In the genomic region with DNA sequence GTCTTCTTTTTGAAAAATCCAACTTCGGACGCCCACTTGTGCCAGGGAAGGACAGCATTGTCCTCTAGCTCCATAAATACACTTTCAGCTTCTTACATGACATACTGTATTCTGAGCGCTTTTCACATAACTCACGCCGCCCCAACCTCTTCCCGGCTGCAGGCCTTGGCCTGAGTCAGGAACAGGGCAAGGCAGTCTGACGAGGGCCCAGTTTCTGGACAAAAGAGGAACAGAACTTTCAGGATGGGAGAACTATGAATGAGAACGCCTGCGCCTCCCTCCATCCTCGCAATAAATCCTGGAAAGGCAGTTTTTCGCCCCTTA, we compare ENCODE assay signal across 8 cellular contexts. TPM values are rescaled to one million over a fixed set of nuclear protein-coding genes. Genes with fewer than 3 reads are reported as not detected.
DNase-seq lines count a peak whose midpoint lies in the region; ATAC-seq and TF ChIP-seq lines count a peak whose summit lies in the region.

No MANE protein-coding gene starts in this region.

- H3K4me1 ChIP-seq in IMR-90 (ENCODE audit: control insufficient read depth, insufficient read depth, low read length) (peaks cover 7% of the 10 kb centered on the region), ovary (ENCODE audit: insufficient read depth) (peaks cover 3% of the 10 kb centered on the region)

- peak; percentile 24 for ATAC-seq in GM21526 (IDR thresholded peaks at IDR 0.05; ENCODE audit: low FRiP score, unreplicated experiment)
- peak; percentile 22 for ATAC-seq in IMR-90 (ENCODE audit: low read depth)

- H4K8ac ChIP-seq in IMR-90 (ENCODE audit: low read depth in 2 of 2, low read length in 2 of 2): peak overlapping the region; percentile 97 to 99

- H2BK20ac ChIP-seq in IMR-90 (ENCODE audit: low read depth, low read length): no peak overlapping the region

- peak overlapping the region; percentile 70 for H3K4me2 ChIP-seq in IMR-90 (ENCODE audit: low read depth, low read length)

- H3K4me3 ChIP-seq in AG04450 (ENCODE audit: low read depth, low read length): peak overlapping the region; percentile 88
- peak overlapping the region; percentile 70 for H3K4me3 ChIP-seq in IMR-90 (ENCODE audit: insufficient read depth, low read depth, low read length)
- H3K4me3 ChIP-seq in epithelial cell of esophagus (ENCODE audit: low read length): peak overlapping the region; percentile 79
- peak overlapping the region; percentile 68 for H3K4me3 ChIP-seq in ovary

- H3K27ac ChIP-seq in AG04450 (ENCODE audit: low read depth, low read length): peak overlapping the region; percentile 97
- peak overlapping the region; percentile 86 for H3K27ac ChIP-seq in IMR-90 (ENCODE audit: insufficient read depth, low read length)
- H3K27ac ChIP-seq in ovary: peak overlapping the region; percentile 96 to 97

- H3K9ac ChIP-seq in IMR-90 (ENCODE audit: low read depth, low read length): peak overlapping the region; percentile 94

- BruUV-seq in IMR-90 (replicated peaks; lab: Mats Ljungman, UMichigan): TSS peak; percentile 52

- intact Hi-C loops in IMR-90 (cut with micrococcal nuclease): loop anchor here (2.0 to 5.0 kb wide), 2 partner anchors 23 to 34 kb away; no protein-coding TSS in a partner anchor
- intact Hi-C loops in ovary (cut with DNase I): no loop called here

- peak overlapping the region; percentile 76 for H3K56ac ChIP-seq in IMR-90 (ENCODE audit: extremely low read depth, insufficient read depth, low read length)

- in situ Hi-C loops in IMR-90 (cut with MboI; ENCODE audit: low sequenced_read_pairs): no loop called here

- H4K20me1 ChIP-seq in IMR-90 (ENCODE audit: insufficient read depth, low read length): no peaks in the 10 kb centered on the region

- H2AK9ac ChIP-seq in IMR-90 (replicated peaks; ENCODE audit: low read depth, low read length, poor library complexity): peak overlapping the region; percentile 86

- peak overlapping the region; percentile 60 for H2AK5ac ChIP-seq in IMR-90 (ENCODE audit: low read depth, low read length)

- TF ChIP-seq RAD21 in IMR-90 (IDR thresholded peaks at IDR 0.05; ENCODE audit: low read length): no peak

- CTCF ChIA-PET in AG04450 (lab: Charles Lee) (interaction anchor here (1.0 to 2.6 kb wide), 4 partner anchors 21 to 88 kb away, joined by 3 to 11 read pairs (median 4); partner anchors contain the start of genes IRGM and SMIM3), IMR-90 (lab: Yijun Ruan, JAX) (no interaction called here)

- dilution Hi-C loops in IMR-90 (cut with HindIII; ENCODE audit: low sequenced_read_pairs, unreplicated experiment): no loop called here

- H3K18ac ChIP-seq in IMR-90 (ENCODE audit: low read depth, low read length): peak overlapping the region; percentile 35

- WGBS in IMR-90 (ENCODE audit: extremely low coverage in 2 of 2, insufficient read length in 1 of 2), 2 experiments: 0% methylated on average over 1 of the region's 11 CpGs; no CpG with 5 or more reads in 1 of the 2 experiments
- 0 to 1% (median 1%) methylated on average over 11 of the region's 11 CpGs for WGBS in ovary, 3 donors

- 0 out of 2 replicates have a peak overlapping the region, but pooled peaks have one; percentile 35 for H2BK120ac ChIP-seq in IMR-90 (ENCODE audit: low read depth, low read length)

- peak overlapping the region; percentile 89 for H2AFZ ChIP-seq in IMR-90 (replicated peaks; ENCODE audit: low read length, poor library complexity)

- H2BK5ac ChIP-seq in IMR-90 (ENCODE audit: low read depth, low read length, poor library complexity, severe bottlenecking): peak overlapping the region; percentile 79

- peak overlapping the region; percentile 77 for H3K23ac ChIP-seq in IMR-90 (ENCODE audit: low read depth, low read length)

- no peak for TF ChIP-seq EP300 in ovary (IDR thresholded peaks at IDR 0.05)

- H3K14ac ChIP-seq in IMR-90 (replicated peaks; ENCODE audit: low read depth, low read length): peak overlapping the region; percentile 86

- no peaks in the 10 kb centered on the region for H3K27me3 ChIP-seq in AG04450 (ENCODE audit: control insufficient read depth, insufficient read depth, low read length)
- H3K27me3 ChIP-seq in IMR-90 (ENCODE audit: control insufficient read depth, insufficient read depth, low read length): no peaks in the 10 kb centered on the region
- H3K27me3 ChIP-seq in ovary: no peaks in the 10 kb centered on the region

- H3K9me1 ChIP-seq in IMR-90 (ENCODE audit: insufficient read depth, low read length): peaks cover 5% of the 10 kb centered on the region; the same call in 1 of the 2 replicates

- peak overlapping the region; percentile 84 for H3K4ac ChIP-seq in IMR-90 (ENCODE audit: low read depth, low read length)

- H4K91ac ChIP-seq in IMR-90 (ENCODE audit: insufficient read depth, low read depth, low read length): peak overlapping the region; percentile 75

- peaks cover 12% of the 10 kb centered on the region for H3K36me3 ChIP-seq in IMR-90 (ENCODE audit: control insufficient read depth, insufficient read depth, low read length)
- H3K36me3 ChIP-seq in ovary: no peaks in the 10 kb centered on the region

- POLR2A ChIA-PET in AG04450 (lab: Yijun Ruan, JAX) (interaction anchor here (0.5 to 2.5 kb wide), 5 partner anchors 21 to 136 kb away, joined by 3 to 26 read pairs (median 5); partner anchors contain the start of genes RBM22 and SMIM3), IMR-90 (lab: Charles Lee; ENCODE audit: unreplicated experiment) (interaction anchor here (1.0 to 2.1 kb wide), 5 partner anchors 8 to 27 kb away, joined by 3 to 11 read pairs (median 5); partner anchors contain the start of gene SMIM3)

- DNase-seq in AG04450 (ENCODE audit: low read depth, low spot score): no peak
- DNase-seq in IMR-90: peak; percentile 29
- DNase-seq in epithelial cell of esophagus (ENCODE audit: low read depth): no peak
- no peak for DNase-seq in ovary
- no peak for DNase-seq in COR-L47 (lab: John Stamatoyannopoulos, UW)
- no peak for DNase-seq in OCI-M1 (lab: John Stamatoyannopoulos, UW)
- DNase-seq in HT-29 (ENCODE audit: low spot score): no peak

- TF ChIP-seq POLR2A in IMR-90 (IDR thresholded peaks at IDR 0.05; ENCODE audit: low read depth, low read length) (no peak), ovary (IDR thresholded peaks at IDR 0.05) (no peak)

- H4K5ac ChIP-seq in IMR-90 (ENCODE audit: low read depth, low read length): peak overlapping the region; percentile 86

- H3K9me3 ChIP-seq in AG04450 (ENCODE audit: control insufficient read depth, insufficient read depth, low read length): no peaks in the 10 kb centered on the region
- no peaks in the 10 kb centered on the region for H3K9me3 ChIP-seq in IMR-90 (ENCODE audit: control insufficient read depth, insufficient read depth, low read length)
- H3K9me3 ChIP-seq in ovary: no peaks in the 10 kb centered on the region

- TF ChIP-seq CTCF in AG04450 (IDR thresholded peaks at IDR 0.05; ENCODE audit: low read depth, low read length) (no peak), IMR-90 (conservative IDR thresholded peaks at IDR 0.05; ENCODE audit: low read depth, low read length) (no peak), epithelial cell of esophagus (IDR thresholded peaks at IDR 0.05; ENCODE audit: insufficient read depth, low read depth, low read length, missing control alignments) (no peak), ovary (IDR thresholded peaks at IDR 0.05) (no peak)

- peaks cover 16 to 36% of the 10 kb centered on the region in 2 experiments; a peak in 3 of 4 replicates for H3K79me1 ChIP-seq in IMR-90 (ENCODE audit: low read depth in 1 of 2, low read length in 2 of 2)

- H2BK15ac ChIP-seq in IMR-90 (ENCODE audit: low read depth, low read length): no peak overlapping the region

TF ChIP-seq in IMR-90, 13 proteins besides CTCF, POLR2A, EP300 and RAD21 (continues in another document):
- TF ChIP-seq CHD1 (IDR thresholded peaks at IDR 0.05; ENCODE audit: low read depth, low read length): no peak; the same call in 1 of the 2 replicates
- no peak for TF ChIP-seq RFX5 (IDR thresholded peaks at IDR 0.05; ENCODE audit: low read depth, low read length)
- no peak for TF ChIP-seq USF2 (IDR thresholded peaks at IDR 0.05; ENCODE audit: low read depth, low read length)
- TF ChIP-seq BHLHE40 (IDR thresholded peaks at IDR 0.05; ENCODE audit: low read depth, low read length): no peak
- TF ChIP-seq MXI1 (IDR thresholded peaks at IDR 0.05; ENCODE audit: borderline replicate concordance, low read depth, low read length): no peak
- no peak for TF ChIP-seq RCOR1 (IDR thresholded peaks at IDR 0.05; ENCODE audit: insufficient replicate concordance, low read length)

RNA-seq across cellular contexts. Expression of gene DCTN4, which starts 0.6 kb away (rescaled TPM):
- 54.6 and 61.1 TPM in 2 replicates for polyA plus RNA-seq in AG04450 (2011; rRNA removed)
- polyA minus RNA-seq in AG04450 (2011; rRNA and poly(A)+ RNA removed): 76.5 TPM in 2 replicates
- total RNA-seq in IMR-90 (2012; rRNA removed): 50.2 and 56.1 TPM in 2 replicates
- 26.6 and 28.1 TPM in 2 replicates for polyA plus RNA-seq in IMR-90 (2012; rRNA removed)
- polyA plus RNA-seq in IMR-90 (2012; cell fraction: cytosol; rRNA removed): 10.3 and 10.5 TPM in 2 replicates
- 11.6 and 41.1 TPM in 2 replicates for polyA plus RNA-seq in IMR-90 (2012; cell fraction: nucleus; rRNA removed; ENCODE audit: low replicate concordance)
- 10 to 100 TPM; 55.2 to 87.4 (median 69.0) TPM for total RNA-seq in ovary
- 10 to 100 TPM; 27.0 to 76.5 TPM for polyA plus RNA-seq in ovary
- total RNA-seq in HT-29 (2014; rRNA removed; shearing (Covaris generic)): 26.1 and 30.6 TPM in 2 replicates

RNA-seq across cellular contexts. Expression of gene SMIM3, which starts 20.4 kb away (rescaled TPM):
- polyA plus RNA-seq in AG04450 (2011; rRNA removed) (34.3 and 36.3 TPM in 2 replicates), IMR-90 (2012; rRNA removed) (42.6 and 53.4 TPM in 2 replicates), ovary (10 to 100 TPM; 19.4 to 20.9 TPM)
- polyA minus RNA-seq in AG04450 (2011; rRNA and poly(A)+ RNA removed): 12.7 and 15.3 TPM in 2 replicates
- total RNA-seq in IMR-90 (2012; rRNA removed) (36.1 and 37.5 TPM in 2 replicates), ovary (10 to 100 TPM; 14.7 to 33.6 (median 24.4) TPM)
- polyA plus RNA-seq in IMR-90 (2012; cell fraction: cytosol; rRNA removed): 34.9 and 58.2 TPM in 2 replicates
- polyA plus RNA-seq in IMR-90 (2012; cell fraction: nucleus; rRNA removed; ENCODE audit: low replicate concordance): 10.7 and 26.3 TPM in 2 replicates
- 13.4 and 18.6 TPM in 2 replicates for total RNA-seq in HT-29 (2014; rRNA removed; shearing (Covaris generic))

RNA-seq across cellular contexts. Expression of gene RBM22, which starts 57.3 kb away (rescaled TPM):
- 42.4 and 49.5 TPM in 2 replicates for polyA plus RNA-seq in AG04450 (2011; rRNA removed)
- 29.3 and 36.5 TPM in 2 replicates for polyA minus RNA-seq in AG04450 (2011; rRNA and poly(A)+ RNA removed)
- total RNA-seq in IMR-90 (2012; rRNA removed): 26.2 and 33.1 TPM in 2 replicates
- 30.2 and 34.2 TPM in 2 replicates for polyA plus RNA-seq in IMR-90 (2012; rRNA removed)
- 8.5 and 20.5 TPM in 2 replicates for polyA plus RNA-seq in IMR-90 (2012; cell fraction: cytosol; rRNA removed)
- polyA plus RNA-seq in IMR-90 (2012; cell fraction: nucleus; rRNA removed; ENCODE audit: low replicate concordance): 14.9 and 73.3 TPM in 2 replicates
- 10 to 100 TPM; 35.5 to 59.0 (median 48.6) TPM for total RNA-seq in ovary
- polyA plus RNA-seq in ovary: 10 to 100 TPM; 33.4 to 77.6 TPM
- 25.0 and 28.0 TPM in 2 replicates for total RNA-seq in HT-29 (2014; rRNA removed; shearing (Covaris generic))
